ENCODE assay signal across 26 cellular contexts in the genomic region with DNA sequence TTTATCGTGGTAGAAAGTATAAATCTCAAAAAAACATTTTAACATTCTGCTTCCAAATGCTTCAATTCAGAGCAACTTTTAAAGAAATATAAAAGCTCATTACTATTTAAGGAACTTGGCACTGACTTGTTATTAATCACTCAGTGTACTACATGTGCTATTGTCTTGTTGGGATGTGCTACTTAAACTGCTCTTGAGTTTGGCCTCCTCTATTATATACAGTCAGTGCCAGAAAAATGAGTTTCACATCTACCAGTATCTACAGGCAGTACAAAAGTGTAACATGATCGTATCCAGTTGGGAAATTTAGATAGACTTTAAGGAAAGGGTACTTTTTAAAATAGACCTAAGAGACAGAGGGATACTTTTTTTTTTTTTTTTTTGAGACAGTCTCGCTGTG.
"Had no signal": no experiment of that assay in that cellular context is flagged by ENCODE, and none has a peak within 500 bp of the region (broad histone marks: within the 10 kb centered on the region; RNA-seq: fewer than 3 reads in every experiment).

No MANE protein-coding gene starts in this region.

- H3K4me3 Mint-ChIP-seq: activated CD4-positive, alpha-beta memory T cell treated with anti-CD3 and anti-CD28 coated beads, Interleukin-2, amount 10 ng/mL, durations not matched to agents 7 days and 5 days; activated CD4-positive, alpha-beta T cell treated with anti-CD3 and anti-CD28 coated beads, Interleukin-2, amount 10 ng/mL, durations not matched to agents 24 days and 14 days; activated naive CD4-positive, alpha-beta T cell treated with anti-CD3 and anti-CD28 coated beads, Interleukin-2, amount 10 ng/mL, durations not matched to agents 7 days and 5 days; activated naive CD8-positive, alpha-beta T cell treated with anti-CD3 and anti-CD28 coated beads for 36 hours; activated T-helper 17 cell treated with anti-CD3 and anti-CD28 coated beads, Interleukin-2, amount 50 U/mL, for 72 hours; T-helper 17 cell; WTC11 had no signal

- H3K9me3 Mint-ChIP-seq: activated CD4-positive, alpha-beta memory T cell treated with anti-CD3 and anti-CD28 coated beads, Interleukin-2, amount 10 ng/mL, durations not matched to agents 7 days and 5 days; activated CD4-positive, alpha-beta T cell treated with anti-CD3 and anti-CD28 coated beads, Interleukin-2, amount 10 ng/mL, durations not matched to agents 24 days and 14 days; activated naive CD4-positive, alpha-beta T cell treated with anti-CD3 and anti-CD28 coated beads, Interleukin-2, amount 10 ng/mL, durations not matched to agents 7 days and 5 days; activated naive CD8-positive, alpha-beta T cell treated with anti-CD3 and anti-CD28 coated beads for 36 hours; WTC11 had no signal

- DNase-seq: activated CD4-positive, alpha-beta memory T cell treated with anti-CD3 and anti-CD28 coated beads, Interleukin-2, amount 10 ng/mL, durations not matched to agents 7 days and 5 days; activated CD4-positive, alpha-beta T cell treated with anti-CD3 and anti-CD28 coated beads, Interleukin-2, amount 10 ng/mL, durations not matched to agents 24 days and 14 days; activated CD4-positive, CD25-positive, alpha-beta regulatory T cell treated with anti-CD3 and anti-CD28 coated beads, Interleukin-2, amount 50 U/mL, for 72 hours; activated gamma-delta T cell treated with Interleukin-2 at 50 U/mL for 16 hours; activated naive CD4-positive, alpha-beta T cell treated with anti-CD3 and anti-CD28 coated beads, Interleukin-2, amount 10 ng/mL, durations not matched to agents 7 days and 5 days; activated naive CD8-positive, alpha-beta T cell treated with anti-CD3 and anti-CD28 coated beads for 36 hours; activated T-cell treated with anti-CD3 and anti-CD28 coated beads for 4 hours; activated T-cell treated with anti-CD3 and anti-CD28 coated beads, Interleukin-2, amount 50 U/mL, for 48 hours; anterior cingulate cortex; caudate nucleus; IMR-90; Kasumi-1; KBM-7; NCI-H1048; NCI-H1417 treated with DMSO at 0.1 percent for 48 hours; NCI-H1694 treated with DMSO at 0.1 percent for 48 hours; NCI-H2029 treated with DMSO at 0.1 percent for 48 hours; NCI-H226; NCI-H526; NCI-H82; PC-3; SIG-M5; T-helper 17 cell; T-helper 9 cell had no signal

- H3K36me3 Mint-ChIP-seq: activated naive CD4-positive, alpha-beta T cell treated with anti-CD3 and anti-CD28 coated beads, Interleukin-2, amount 10 ng/mL, durations not matched to agents 7 days and 5 days; activated naive CD8-positive, alpha-beta T cell treated with anti-CD3 and anti-CD28 coated beads for 36 hours; WTC11 had no signal

- H3K27me3 Mint-ChIP-seq: activated CD4-positive, alpha-beta memory T cell treated with anti-CD3 and anti-CD28 coated beads, Interleukin-2, amount 10 ng/mL, durations not matched to agents 7 days and 5 days; activated CD4-positive, alpha-beta T cell treated with anti-CD3 and anti-CD28 coated beads, Interleukin-2, amount 10 ng/mL, durations not matched to agents 24 days and 14 days; activated naive CD4-positive, alpha-beta T cell treated with anti-CD3 and anti-CD28 coated beads, Interleukin-2, amount 10 ng/mL, durations not matched to agents 7 days and 5 days; activated naive CD8-positive, alpha-beta T cell treated with anti-CD3 and anti-CD28 coated beads for 36 hours; activated T-helper 17 cell treated with anti-CD3 and anti-CD28 coated beads, Interleukin-2, amount 50 U/mL, for 72 hours; T-helper 17 cell had no signal

- H3K27ac Mint-ChIP-seq: activated CD4-positive, alpha-beta memory T cell treated with anti-CD3 and anti-CD28 coated beads, Interleukin-2, amount 10 ng/mL, durations not matched to agents 7 days and 5 days; activated CD4-positive, alpha-beta T cell treated with anti-CD3 and anti-CD28 coated beads, Interleukin-2, amount 10 ng/mL, durations not matched to agents 24 days and 14 days; activated naive CD4-positive, alpha-beta T cell treated with anti-CD3 and anti-CD28 coated beads, Interleukin-2, amount 10 ng/mL, durations not matched to agents 7 days and 5 days; activated naive CD8-positive, alpha-beta T cell treated with anti-CD3 and anti-CD28 coated beads for 36 hours; activated T-helper 17 cell treated with anti-CD3 and anti-CD28 coated beads, Interleukin-2, amount 50 U/mL, for 72 hours; T-helper 17 cell; WTC11 had no signal

- ATAC-seq: activated T-helper 17 cell treated with anti-CD3 and anti-CD28 coated beads, Interleukin-2, amount 50 U/mL, for 72 hours; PC-3; T-helper 17 cell; WTC11 had no signal

- H3K4me1 Mint-ChIP-seq: activated CD4-positive, alpha-beta memory T cell treated with anti-CD3 and anti-CD28 coated beads, Interleukin-2, amount 10 ng/mL, durations not matched to agents 7 days and 5 days; activated CD4-positive, alpha-beta T cell treated with anti-CD3 and anti-CD28 coated beads, Interleukin-2, amount 10 ng/mL, durations not matched to agents 24 days and 14 days; activated naive CD4-positive, alpha-beta T cell treated with anti-CD3 and anti-CD28 coated beads, Interleukin-2, amount 10 ng/mL, durations not matched to agents 7 days and 5 days; activated naive CD8-positive, alpha-beta T cell treated with anti-CD3 and anti-CD28 coated beads for 36 hours; activated T-helper 17 cell treated with anti-CD3 and anti-CD28 coated beads, Interleukin-2, amount 50 U/mL, for 72 hours; T-helper 17 cell; WTC11 had no signal
